In genomic region chr7:40706829-40707228, GRCh38 we compare ENCODE assay signal across 23 cellular contexts.
DNase-seq lines count a peak whose midpoint lies in the region; ATAC-seq and TF ChIP-seq lines count a peak whose summit lies in the region.
"Had no signal": no experiment of that assay in that cellular context is flagged by ENCODE, and none has a peak within 500 bp of the region (broad histone marks: within the 10 kb centered on the region; RNA-seq: fewer than 3 reads in every experiment).

No MANE protein-coding gene starts in this region.

- no peak for TF ChIP-seq POLR2A in right lobe of liver (IDR thresholded peaks at IDR 0.05)

- in situ Hi-C loops in mammary epithelial cell (cut with MboI; ENCODE audit: low sequenced_read_pairs in 2 of 2) = no loop called here

- H3K27me3 ChIP-seq in mammary epithelial cell (ENCODE audit: insufficient read depth, low read length) (no peaks in the 10 kb centered on the region), right lobe of liver (no peaks in the 10 kb centered on the region)
- H3K27me3 ChIP-seq: BE2C, BLaER1 had no signal

- dilution Hi-C loops in mammary epithelial cell (cut with HindIII; ENCODE audit: low sequenced_read_pairs) = no loop called here

- ATAC-seq in GM18873 (IDR thresholded peaks at IDR 0.05; ENCODE audit: low FRiP score, unreplicated experiment) = no peak
- no peak for ATAC-seq in right lobe of liver
- ATAC-seq: GM12878 had no signal

- CTCF ChIA-PET in mammary epithelial cell (lab: Charles Lee; ENCODE audit: low non-redundant PET) = no interaction called here
- CTCF ChIA-PET in MCF 10A (lab: Yijun Ruan, JAX) = interaction anchor here (0.7 to 1.0 kb wide), 2 partner anchors 14 to 473 kb away, joined by 3 to 4 read pairs; no protein-coding TSS in a partner anchor

- peak; percentile 90 for DNase-seq in mammary epithelial cell
- DNase-seq in MCF 10A (ENCODE audit: unreplicated experiment) = no peak
- DNase-seq in islet precursor cell = peak; percentile 58
- no peak for DNase-seq in right lobe of liver
- DNase-seq: ACHN; BE2C; C1 segment of cervical spinal cord; CD4-positive, alpha-beta memory T cell; CD4-positive, CD25-positive, alpha-beta regulatory T cell; CD8-positive, alpha-beta memory T cell; COR-L47; DMS 273 treated with DMSO at 0.1 percent for 48 hours; DMS153; DMS53; DMS79; DND-41; EL; GDM1 had no signal

- no peaks in the 10 kb centered on the region for H3K36me3 Mint-ChIP-seq in MCF 10A (ENCODE audit: insufficient read depth, unreplicated experiment)
- H3K36me3 Mint-ChIP-seq: CD14-positive monocyte; CD4-positive, alpha-beta memory T cell; CD4-positive, CD25-positive, alpha-beta regulatory T cell; CD8-positive, alpha-beta memory T cell had no signal

- BruUV-seq in mammary epithelial cell (replicated peaks; lab: Mats Ljungman, UMichigan) = no TSS peak
- BruUV-seq in MCF 10A (replicated peaks; lab: Mats Ljungman, UMichigan) = no TSS peak

- H3K4me1 ChIP-seq in mammary epithelial cell (ENCODE audit: insufficient read depth, low read length) = peaks cover 43% of the 10 kb centered on the region
- no peaks in the 10 kb centered on the region for H3K4me1 ChIP-seq in right lobe of liver

- POLR2A ChIA-PET in MCF 10A (lab: Yijun Ruan, JAX) = no interaction called here

- intact Hi-C loops in mammary epithelial cell (cut with micrococcal nuclease) = loop anchor here (10.0 kb wide), 2 partner anchors 318 to 408 kb away; no protein-coding TSS in a partner anchor
- intact Hi-C loops in MCF 10A (cut with micrococcal nuclease) = no loop called here
- intact Hi-C loops in right lobe of liver (cut with DNase I) = no loop called here

- no peak overlapping the region for H3K4me2 ChIP-seq in mammary epithelial cell (ENCODE audit: insufficient read depth, low read depth, low read length)
- H3K4me2 ChIP-seq: BLaER1 had no signal

- H3K36me3 ChIP-seq in mammary epithelial cell (ENCODE audit: insufficient read depth, low read length) (no peaks in the 10 kb centered on the region), right lobe of liver (no peaks in the 10 kb centered on the region)
- H3K36me3 ChIP-seq: BE2C, BLaER1 had no signal

- H4K20me1 ChIP-seq in mammary epithelial cell (ENCODE audit: insufficient read depth, low read length) = no peaks in the 10 kb centered on the region
- H4K20me1 ChIP-seq: BLaER1 had no signal

- H3K4me1 Mint-ChIP-seq in MCF 10A (ENCODE audit: insufficient read depth, unreplicated experiment) = peaks cover 14% of the 10 kb centered on the region
- H3K4me1 Mint-ChIP-seq: CD4-positive, alpha-beta memory T cell; CD4-positive, CD25-positive, alpha-beta regulatory T cell; CD8-positive, alpha-beta memory T cell had no signal

- WGBS in mammary epithelial cell (ENCODE audit: low coverage, missing lambda C conversion rate) = 4% methylated on average over 3 of the region's 3 CpGs
- 92% methylated on average over 3 of the region's 3 CpGs for WGBS in right lobe of liver (ENCODE audit: insufficient coverage, low coverage, low lambda C conversion rate, missing lambda C conversion rate)

- H3K27ac ChIP-seq in mammary epithelial cell (ENCODE audit: insufficient read depth, low read depth, low read length) = peak overlapping the region; percentile 53
- H3K27ac ChIP-seq in right lobe of liver = no peak overlapping the region
- H3K27ac ChIP-seq: 22Rv1, BLaER1 had no signal

- H3K9ac ChIP-seq in mammary epithelial cell (ENCODE audit: insufficient read depth, low read length) = no peak overlapping the region
- H3K9ac ChIP-seq: BLaER1 had no signal

- H3K9me3 Mint-ChIP-seq in MCF 10A (ENCODE audit: unreplicated experiment) = no peaks in the 10 kb centered on the region

- no peak overlapping the region for H3K4me3 ChIP-seq in mammary epithelial cell (replicated peaks in 1 of 3; ENCODE audit: insufficient read depth in 1 of 3, low read depth in 2 of 3, low read length in 3 of 3)
- no peak overlapping the region for H3K4me3 ChIP-seq in right lobe of liver
- H3K4me3 ChIP-seq: BLaER1, GM12878 had no signal

- H3K9me3 ChIP-seq in mammary epithelial cell (replicated peaks; ENCODE audit: insufficient read depth, low read length) (no peaks in the 10 kb centered on the region), right lobe of liver (no peaks in the 10 kb centered on the region)
- H3K9me3 ChIP-seq: BE2C, BLaER1 had no signal

- no peak overlapping the region for H3K27ac Mint-ChIP-seq in MCF 10A (ENCODE audit: low read depth, unreplicated experiment)
- H3K27ac Mint-ChIP-seq: CD14-positive monocyte; CD4-positive, alpha-beta memory T cell; CD4-positive, CD25-positive, alpha-beta regulatory T cell; CD8-positive, alpha-beta memory T cell had no signal

- H3K4me3 Mint-ChIP-seq in MCF 10A (ENCODE audit: unreplicated experiment) = no peak overlapping the region
- H3K4me3 Mint-ChIP-seq: CD14-positive monocyte; CD4-positive, alpha-beta memory T cell; CD4-positive, CD25-positive, alpha-beta regulatory T cell; CD8-positive, alpha-beta memory T cell had no signal

- no peaks in the 10 kb centered on the region for H3K79me2 ChIP-seq in mammary epithelial cell (ENCODE audit: insufficient read depth, low read length)

- TF ChIP-seq CTCF in mammary epithelial cell (conservative IDR thresholded peaks at IDR 0.05 in 1 of 2, IDR thresholded peaks at IDR 0.05 in 1 of 2; ENCODE audit: extremely low read depth in 1 of 2, insufficient read depth in 1 of 2, low read depth in 1 of 2, low read length in 2 of 2) (no peak), MCF 10A (IDR thresholded peaks at IDR 0.05; ENCODE audit: unreplicated experiment) (no peak), right lobe of liver (IDR thresholded peaks at IDR 0.05) (no peak)

- H2AFZ ChIP-seq in mammary epithelial cell (ENCODE audit: low read depth, low read length) = peak overlapping the region; percentile 56

- no peaks in the 10 kb centered on the region for H3K27me3 Mint-ChIP-seq in MCF 10A (ENCODE audit: insufficient read depth, unreplicated experiment)
- H3K27me3 Mint-ChIP-seq: CD4-positive, alpha-beta memory T cell; CD4-positive, CD25-positive, alpha-beta regulatory T cell; CD8-positive, alpha-beta memory T cell had no signal

Comparison
In these comparisons a context has a peak if more than half of its experiments do, and no peak if none do; other contexts are left out.
1. DNase-seq: peak in mammary epithelial cell (single experiment) and islet precursor cell (single experiment); none in MCF 10A (single experiment) and right lobe of liver (0 of 3).